11 cellular contexts compared by ENCODE assay signal in genomic region chr17:21698437-21699075, GRCh38. TPM values are rescaled to one million over a fixed set of nuclear protein-coding genes. Genes with fewer than 3 reads are reported as not detected.
DNase-seq lines count a peak whose midpoint lies in the region; ATAC-seq, FAIRE-seq and TF ChIP-seq lines count a peak whose summit lies in the region.
"Not testable (repeated sequence)": the region's sequence is repeated elsewhere in the genome, so short reads cannot be mapped to it uniquely, and the experiment has no call there.
"Had no signal": no experiment of that assay in that cellular context is flagged by ENCODE, and none has a peak within 500 bp of the region (broad histone marks: within the 10 kb centered on the region; RNA-seq: fewer than 3 reads in every experiment).

No MANE protein-coding gene starts in this region.

- not testable (repeated sequence) for H3K9me3 ChIP-seq in RWPE2 (ENCODE audit: severe bottlenecking); kidney (ENCODE audit: control insufficient read depth in 1 of 2, low read length in 2 of 2); mucosa of descending colon; psoas muscle

- FAIRE-seq in kidney (lab: Jason Lieb, UNC) = not testable (repeated sequence)

- DNase-seq in ELF-1 (ENCODE audit: low read depth, low spot score) = peak; percentile 47
- DNase-seq in NCI-H524 treated with DMSO at 0.1 percent for 48 hours (lab: John Stamatoyannopoulos, UW) = peak; percentile 51
- not testable (repeated sequence) for DNase-seq in RWPE2 (ENCODE audit: low spot score); mucosa of descending colon; psoas muscle
- DNase-seq in kidney = peak; percentile 48

- ATAC-seq in RWPE2 (ENCODE audit: low read depth) (peak; percentile 64), mucosa of descending colon (peak; percentile 19), psoas muscle (peak in 3 of 4 donors; percentile 39 to 66 (median 56))

- intact Hi-C loops in kidney (cut with DNase I); mucosa of descending colon (cut with DNase I, micrococcal nuclease); psoas muscle (cut with DNase I): not testable (repeated sequence)

- H3K9ac ChIP-seq in kidney (ENCODE audit: low read length in 2 of 2) = not testable (repeated sequence)

- not testable (repeated sequence) for H3K27ac ChIP-seq in RWPE2 (ENCODE audit: poor library complexity, severe bottlenecking); kidney (ENCODE audit: low read depth in 2 of 2, low read length in 2 of 2); psoas muscle

- H3K4me3 ChIP-seq in RWPE2 (ENCODE audit: severe bottlenecking); kidney (ENCODE audit: low read length in 2 of 2); mucosa of descending colon; psoas muscle: not testable (repeated sequence)

- 82 to 90% (median 84%) methylated on average over 14 to 20 of the region's 20 CpGs for WGBS in psoas muscle, 3 donors

- not testable (repeated sequence) for TF ChIP-seq CTCF in RWPE2 (IDR thresholded peaks at IDR 0.05; ENCODE audit: poor library complexity, severe bottlenecking); kidney (IDR thresholded peaks at IDR 0.05; ENCODE audit: borderline replicate concordance, extremely low read depth, insufficient read depth); mucosa of descending colon (IDR thresholded peaks at IDR 0.05); psoas muscle (IDR thresholded peaks at IDR 0.05)

- not testable (repeated sequence) for H3K27me3 ChIP-seq in RWPE2 (ENCODE audit: insufficient read depth, poor library complexity, severe bottlenecking); psoas muscle (ENCODE audit: insufficient read depth in 3 of 3, low read length in 2 of 3)

- H3K4me1 ChIP-seq in RWPE2 (ENCODE audit: insufficient read depth, poor library complexity, severe bottlenecking); kidney (ENCODE audit: control insufficient read depth in 1 of 2, insufficient read depth in 1 of 2, low read depth in 1 of 2, low read length in 2 of 2); mucosa of descending colon (ENCODE audit: low read depth); psoas muscle: not testable (repeated sequence)

- not testable (repeated sequence) for H3K36me3 ChIP-seq in RWPE2 (ENCODE audit: low read depth); kidney (ENCODE audit: control insufficient read depth in 1 of 2, insufficient read depth in 2 of 2, low read length in 2 of 2); mucosa of descending colon (ENCODE audit: low read depth); psoas muscle (ENCODE audit: insufficient read depth in 1 of 2, low read depth in 1 of 2)

RNA-seq across cellular contexts. Expression of gene KCNJ18, which starts 6.2 kb away (rescaled TPM):
- total RNA-seq in kidney (not detected), mucosa of descending colon (not detected), psoas muscle (not detected)
- polyA plus RNA-seq in kidney (ENCODE audit: insufficient read depth, low read depth, low replicate concordance) (not detected), psoas muscle (under 1 TPM in 1 of 3 donors, not detected in 2; 0.03 TPM)
- total RNA-seq: Calu3; CD4-positive, alpha-beta memory T cell; Daoy; HFFc6 had no signal
- polyA plus RNA-seq: A549; CD4-positive, alpha-beta memory T cell had no signal
